1 cellular context compared by ENCODE assay signal in the genomic region with DNA sequence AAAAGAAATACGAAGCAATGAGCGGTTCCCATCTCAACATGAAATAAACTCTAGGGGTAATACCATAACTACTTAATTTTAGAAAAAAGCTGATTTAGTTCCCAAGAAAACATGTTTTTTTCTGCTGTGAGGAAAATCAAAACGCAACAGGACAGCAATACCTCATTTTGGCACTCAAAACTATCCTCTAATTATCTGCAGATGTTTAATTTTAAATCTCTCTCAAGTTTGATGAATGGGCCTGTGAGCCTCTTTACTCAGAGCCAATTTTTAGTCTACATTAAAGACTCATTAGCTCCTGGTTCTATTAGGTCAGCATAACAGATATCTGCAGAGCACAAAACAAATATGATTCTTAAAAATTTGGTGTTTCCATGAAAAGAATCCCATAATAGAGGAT.
TF ChIP-seq lines count a peak whose summit lies in the region.

No MANE protein-coding gene starts in this region.

TF ChIP-seq in GM23338, 12 proteins besides CTCF, POLR2A, EP300 and RAD21 (continued from another document):
- TF ChIP-seq, protein P1, sequence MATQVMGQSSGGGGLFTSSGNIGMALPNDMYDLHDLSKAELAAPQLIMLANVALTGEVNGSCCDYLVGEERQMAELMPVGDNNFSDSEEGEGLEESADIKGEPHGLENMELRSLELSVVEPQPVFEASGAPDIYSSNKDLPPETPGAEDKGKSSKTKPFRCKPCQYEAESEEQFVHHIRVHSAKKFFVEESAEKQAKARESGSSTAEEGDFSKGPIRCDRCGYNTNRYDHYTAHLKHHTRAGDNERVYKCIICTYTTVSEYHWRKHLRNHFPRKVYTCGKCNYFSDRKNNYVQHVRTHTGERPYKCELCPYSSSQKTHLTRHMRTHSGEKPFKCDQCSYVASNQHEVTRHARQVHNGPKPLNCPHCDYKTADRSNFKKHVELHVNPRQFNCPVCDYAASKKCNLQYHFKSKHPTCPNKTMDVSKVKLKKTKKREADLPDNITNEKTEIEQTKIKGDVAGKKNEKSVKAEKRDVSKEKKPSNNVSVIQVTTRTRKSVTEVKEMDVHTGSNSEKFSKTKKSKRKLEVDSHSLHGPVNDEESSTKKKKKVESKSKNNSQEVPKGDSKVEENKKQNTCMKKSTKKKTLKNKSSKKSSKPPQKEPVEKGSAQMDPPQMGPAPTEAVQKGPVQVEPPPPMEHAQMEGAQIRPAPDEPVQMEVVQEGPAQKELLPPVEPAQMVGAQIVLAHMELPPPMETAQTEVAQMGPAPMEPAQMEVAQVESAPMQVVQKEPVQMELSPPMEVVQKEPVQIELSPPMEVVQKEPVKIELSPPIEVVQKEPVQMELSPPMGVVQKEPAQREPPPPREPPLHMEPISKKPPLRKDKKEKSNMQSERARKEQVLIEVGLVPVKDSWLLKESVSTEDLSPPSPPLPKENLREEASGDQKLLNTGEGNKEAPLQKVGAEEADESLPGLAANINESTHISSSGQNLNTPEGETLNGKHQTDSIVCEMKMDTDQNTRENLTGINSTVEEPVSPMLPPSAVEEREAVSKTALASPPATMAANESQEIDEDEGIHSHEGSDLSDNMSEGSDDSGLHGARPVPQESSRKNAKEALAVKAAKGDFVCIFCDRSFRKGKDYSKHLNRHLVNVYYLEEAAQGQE (IDR thresholded peaks at IDR 0.05; ENCODE audit: unreplicated experiment) = no peak
- TF ChIP-seq, protein P2, sequence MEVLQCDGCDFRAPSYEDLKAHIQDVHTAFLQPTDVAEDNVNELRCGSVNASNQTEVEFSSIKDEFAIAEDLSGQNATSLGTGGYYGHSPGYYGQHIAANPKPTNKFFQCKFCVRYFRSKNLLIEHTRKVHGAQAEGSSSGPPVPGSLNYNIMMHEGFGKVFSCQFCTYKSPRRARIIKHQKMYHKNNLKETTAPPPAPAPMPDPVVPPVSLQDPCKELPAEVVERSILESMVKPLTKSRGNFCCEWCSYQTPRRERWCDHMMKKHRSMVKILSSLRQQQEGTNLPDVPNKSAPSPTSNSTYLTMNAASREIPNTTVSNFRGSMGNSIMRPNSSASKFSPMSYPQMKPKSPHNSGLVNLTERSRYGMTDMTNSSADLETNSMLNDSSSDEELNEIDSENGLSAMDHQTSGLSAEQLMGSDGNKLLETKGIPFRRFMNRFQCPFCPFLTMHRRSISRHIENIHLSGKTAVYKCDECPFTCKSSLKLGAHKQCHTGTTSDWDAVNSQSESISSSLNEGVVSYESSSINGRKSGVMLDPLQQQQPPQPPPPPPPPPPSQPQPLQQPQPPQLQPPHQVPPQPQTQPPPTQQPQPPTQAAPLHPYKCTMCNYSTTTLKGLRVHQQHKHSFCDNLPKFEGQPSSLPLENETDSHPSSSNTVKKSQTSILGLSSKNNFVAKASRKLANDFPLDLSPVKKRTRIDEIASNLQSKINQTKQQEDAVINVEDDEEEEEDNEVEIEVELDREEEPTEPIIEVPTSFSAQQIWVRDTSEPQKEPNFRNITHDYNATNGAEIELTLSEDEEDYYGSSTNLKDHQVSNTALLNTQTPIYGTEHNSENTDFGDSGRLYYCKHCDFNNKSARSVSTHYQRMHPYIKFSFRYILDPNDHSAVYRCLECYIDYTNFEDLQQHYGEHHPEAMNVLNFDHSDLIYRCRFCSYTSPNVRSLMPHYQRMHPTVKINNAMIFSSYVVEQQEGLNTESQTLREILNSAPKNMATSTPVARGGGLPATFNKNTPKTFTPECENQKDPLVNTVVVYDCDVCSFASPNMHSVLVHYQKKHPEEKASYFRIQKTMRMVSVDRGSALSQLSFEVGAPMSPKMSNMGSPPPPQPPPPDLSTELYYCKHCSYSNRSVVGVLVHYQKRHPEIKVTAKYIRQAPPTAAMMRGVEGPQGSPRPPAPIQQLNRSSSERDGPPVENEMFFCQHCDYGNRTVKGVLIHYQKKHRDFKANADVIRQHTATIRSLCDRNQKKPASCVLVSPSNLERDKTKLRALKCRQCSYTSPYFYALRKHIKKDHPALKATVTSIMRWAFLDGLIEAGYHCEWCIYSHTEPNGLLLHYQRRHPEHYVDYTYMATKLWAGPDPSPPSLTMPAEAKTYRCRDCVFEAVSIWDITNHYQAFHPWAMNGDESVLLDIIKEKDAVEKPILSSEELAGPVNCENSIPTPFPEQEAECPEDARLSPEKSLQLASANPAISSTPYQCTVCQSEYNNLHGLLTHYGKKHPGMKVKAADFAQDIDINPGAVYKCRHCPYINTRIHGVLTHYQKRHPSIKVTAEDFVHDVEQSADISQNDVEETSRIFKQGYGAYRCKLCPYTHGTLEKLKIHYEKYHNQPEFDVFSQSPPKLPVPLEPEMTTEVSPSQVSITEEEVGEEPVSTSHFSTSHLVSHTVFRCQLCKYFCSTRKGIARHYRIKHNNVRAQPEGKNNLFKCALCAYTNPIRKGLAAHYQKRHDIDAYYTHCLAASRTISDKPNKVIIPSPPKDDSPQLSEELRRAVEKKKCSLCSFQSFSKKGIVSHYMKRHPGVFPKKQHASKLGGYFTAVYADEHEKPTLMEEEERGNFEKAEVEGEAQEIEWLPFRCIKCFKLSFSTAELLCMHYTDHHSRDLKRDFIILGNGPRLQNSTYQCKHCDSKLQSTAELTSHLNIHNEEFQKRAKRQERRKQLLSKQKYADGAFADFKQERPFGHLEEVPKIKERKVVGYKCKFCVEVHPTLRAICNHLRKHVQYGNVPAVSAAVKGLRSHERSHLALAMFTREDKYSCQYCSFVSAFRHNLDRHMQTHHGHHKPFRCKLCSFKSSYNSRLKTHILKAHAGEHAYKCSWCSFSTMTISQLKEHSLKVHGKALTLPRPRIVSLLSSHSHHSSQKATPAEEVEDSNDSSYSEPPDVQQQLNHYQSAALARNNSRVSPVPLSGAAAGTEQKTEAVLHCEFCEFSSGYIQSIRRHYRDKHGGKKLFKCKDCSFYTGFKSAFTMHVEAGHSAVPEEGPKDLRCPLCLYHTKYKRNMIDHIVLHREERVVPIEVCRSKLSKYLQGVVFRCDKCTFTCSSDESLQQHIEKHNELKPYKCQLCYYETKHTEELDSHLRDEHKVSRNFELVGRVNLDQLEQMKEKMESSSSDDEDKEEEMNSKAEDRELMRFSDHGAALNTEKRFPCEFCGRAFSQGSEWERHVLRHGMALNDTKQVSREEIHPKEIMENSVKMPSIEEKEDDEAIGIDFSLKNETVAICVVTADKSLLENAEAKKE (CRISPR knock-in tag; IDR thresholded peaks at IDR 0.05) = no peak
- TF ChIP-seq ZNF114 (CRISPR knock-in tag; IDR thresholded peaks at IDR 0.05) (no peak), ZNF331 (CRISPR knock-in tag; IDR thresholded peaks at IDR 0.05; ENCODE audit: low read depth) (no peak)
TF ChIP-seq in GM23338: peak in this region for 0.
